ENCODE assay signal across 8 cellular contexts in the genomic region with DNA sequence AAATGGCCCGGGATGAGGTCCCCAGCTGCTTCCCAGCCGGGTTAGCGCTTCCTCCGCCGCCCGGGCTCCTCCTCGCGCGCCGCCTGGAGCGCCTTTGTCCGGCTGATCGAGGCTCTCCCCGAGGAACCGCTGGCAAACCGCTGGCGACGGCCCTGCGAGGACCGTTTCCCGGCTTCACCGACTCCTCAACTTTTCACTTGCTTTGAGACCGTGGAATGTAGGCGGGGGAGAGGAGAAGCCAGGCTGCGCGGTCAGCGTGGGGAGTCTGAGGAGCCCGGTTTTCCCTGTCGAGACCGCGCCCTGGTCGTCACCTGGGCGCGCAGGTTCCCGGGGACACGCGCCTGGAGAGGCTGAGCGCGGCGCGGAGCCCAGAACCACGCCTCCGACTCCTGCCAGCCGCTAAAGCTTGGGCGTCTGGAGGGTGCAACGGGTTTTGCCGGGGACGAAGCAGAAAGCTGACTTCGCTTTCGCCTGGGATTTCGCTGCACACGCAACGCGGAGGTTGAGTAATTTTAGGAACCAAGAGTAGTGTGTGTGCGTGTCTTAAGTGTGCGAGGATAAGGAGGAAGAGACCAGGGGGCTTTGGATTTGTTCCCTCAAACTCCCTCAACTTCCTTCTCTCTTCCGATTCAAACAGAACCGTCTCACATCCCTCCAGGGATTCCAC. TPM values are rescaled to one million over a fixed set of nuclear protein-coding genes. Genes with fewer than 3 reads are reported as not detected.
A peak's percentile ranks its signal among the peaks of the same experiment; 100 is the strongest.
DNase-seq lines count a peak whose midpoint lies in the region; ATAC-seq and TF ChIP-seq lines count a peak whose summit lies in the region.

No MANE protein-coding gene starts in this region.

- peaks cover 5% of the 10 kb centered on the region for H3K36me3 Mint-ChIP-seq in HFFc6 (ENCODE audit: low read depth)
- no peaks in the 10 kb centered on the region for H3K36me3 Mint-ChIP-seq in activated CD4-positive, alpha-beta memory T cell treated with anti-CD3 and anti-CD28 coated beads for 36 hours
- no peaks in the 10 kb centered on the region for H3K36me3 Mint-ChIP-seq in mesothelial cell of epicardium

- no peaks in the 10 kb centered on the region for H3K4me1 ChIP-seq in endocrine pancreas (ENCODE audit: control insufficient read depth, insufficient read depth, low read length)

- H3K27me3 Mint-ChIP-seq in HFFc6 (ENCODE audit: insufficient read depth) (peaks cover 1% of the 10 kb centered on the region), mesothelial cell of epicardium (ENCODE audit: low read depth) (peaks cover 57% of the 10 kb centered on the region)
- H3K27me3 Mint-ChIP-seq in activated CD4-positive, alpha-beta memory T cell treated with anti-CD3 and anti-CD28 coated beads for 36 hours, result peaks cover 5% of the 10 kb centered on the region
- no peaks in the 10 kb centered on the region for H3K27me3 Mint-ChIP-seq in stimulated activated naive CD8-positive, alpha-beta T cell treated with anti-CD3 and anti-CD28 coated beads, Interleukin-15, amount 100 ng/mL, for 72 hours

- H3K9me3 ChIP-seq in endocrine pancreas (ENCODE audit: control insufficient read depth, low read length), result no peaks in the 10 kb centered on the region

- peak overlapping the region; percentile 78 for H3K27ac Mint-ChIP-seq in HFFc6
- peak overlapping the region; percentile 42 for H3K27ac Mint-ChIP-seq in activated CD4-positive, alpha-beta memory T cell treated with anti-CD3 and anti-CD28 coated beads for 36 hours
- H3K27ac Mint-ChIP-seq in mesothelial cell of epicardium, result peak overlapping the region; percentile 81
- peak overlapping the region; percentile 47 to 88 for H3K27ac Mint-ChIP-seq in stimulated activated naive CD8-positive, alpha-beta T cell treated with anti-CD3 and anti-CD28 coated beads, Interleukin-15, amount 100 ng/mL, for 72 hours

- H3K4me1 Mint-ChIP-seq in HFFc6 (ENCODE audit: low read depth) (peaks cover 57% of the 10 kb centered on the region), mesothelial cell of epicardium (peaks cover 16% of the 10 kb centered on the region)
- H3K4me1 Mint-ChIP-seq in activated CD4-positive, alpha-beta memory T cell treated with anti-CD3 and anti-CD28 coated beads for 36 hours (ENCODE audit: low read depth), result peaks cover 18% of the 10 kb centered on the region
- H3K4me1 Mint-ChIP-seq in stimulated activated naive CD8-positive, alpha-beta T cell treated with anti-CD3 and anti-CD28 coated beads, Interleukin-15, amount 100 ng/mL, for 72 hours, result peaks cover 29% of the 10 kb centered on the region

- H3K27me3 ChIP-seq in endocrine pancreas (ENCODE audit: control insufficient read depth, insufficient read depth, low read length), result no peaks in the 10 kb centered on the region

- no peaks in the 10 kb centered on the region for H3K36me3 ChIP-seq in endocrine pancreas (ENCODE audit: control insufficient read depth, insufficient read depth, low read length)

- intact Hi-C loops in activated CD4-positive, alpha-beta memory T cell treated with anti-CD3 and anti-CD28 coated beads for 36 hours (cut with micrococcal nuclease), result loop anchor here (2.0 to 10.0 kb wide), 3 partner anchors 124 to 586 kb away; a partner anchor contains a TSS

- H3K4me3 ChIP-seq in endocrine pancreas (ENCODE audit: control insufficient read depth, insufficient read depth, low read length), result peak overlapping the region; percentile 78

- CTCF ChIA-PET in activated CD4-positive, alpha-beta memory T cell treated with anti-CD3 and anti-CD28 coated beads for 36 hours (lab: Charles Lee), result interaction anchor here (1.2 kb wide), 1 partner anchor 122 kb away, joined by 3 read pairs; no protein-coding TSS in a partner anchor

- POLR2A ChIA-PET in activated CD4-positive, alpha-beta memory T cell treated with anti-CD3 and anti-CD28 coated beads for 36 hours (lab: Charles Lee), result interaction anchor here (0.8 to 1.1 kb wide), 3 partner anchors 14 to 124 kb away, joined by 3 to 5 read pairs (median 4); no protein-coding TSS in a partner anchor

- peak; percentile 44 for ATAC-seq in stimulated activated naive CD8-positive, alpha-beta T cell treated with anti-CD3 and anti-CD28 coated beads, Interleukin-15, amount 100 ng/mL, for 72 hours

- peaks cover 4% of the 10 kb centered on the region for H3K9me3 Mint-ChIP-seq in HFFc6
- no peaks in the 10 kb centered on the region for H3K9me3 Mint-ChIP-seq in activated CD4-positive, alpha-beta memory T cell treated with anti-CD3 and anti-CD28 coated beads for 36 hours
- peaks cover 6% of the 10 kb centered on the region for H3K9me3 Mint-ChIP-seq in mesothelial cell of epicardium
- H3K9me3 Mint-ChIP-seq in stimulated activated naive CD8-positive, alpha-beta T cell treated with anti-CD3 and anti-CD28 coated beads, Interleukin-15, amount 100 ng/mL, for 72 hours, result peaks cover 2 to 3% of the 10 kb centered on the region in 2 donors

- H3K4me3 Mint-ChIP-seq in HFFc6, result peak overlapping the region; percentile 93
- peak overlapping the region; percentile 77 for H3K4me3 Mint-ChIP-seq in activated CD4-positive, alpha-beta memory T cell treated with anti-CD3 and anti-CD28 coated beads for 36 hours
- peak overlapping the region; percentile 80 for H3K4me3 Mint-ChIP-seq in mesothelial cell of epicardium
- H3K4me3 Mint-ChIP-seq in stimulated activated naive CD8-positive, alpha-beta T cell treated with anti-CD3 and anti-CD28 coated beads, Interleukin-15, amount 100 ng/mL, for 72 hours, result peak overlapping the region; percentile 79 to 90

- TF ChIP-seq CTCF in HFFc6 (IDR thresholded peaks at IDR 0.05) (no peak), mesothelial cell of epicardium (IDR thresholded peaks at IDR 0.05; ENCODE audit: unreplicated experiment) (no peak)

- DNase-seq in NCI-H524 (lab: John Stamatoyannopoulos, UW), result peak; percentile 47 to 51
- no peak for DNase-seq in NCI-H524 treated with DMSO at 0.1 percent for 48 hours (lab: John Stamatoyannopoulos, UW)
- DNase-seq in HFFc6, result peak; percentile 31
- DNase-seq in NCI-H1105 treated with DMSO at 0.1 percent for 48 hours (lab: John Stamatoyannopoulos, UW), result peak; percentile 46
- peak; percentile 65 for DNase-seq in activated CD4-positive, alpha-beta memory T cell treated with anti-CD3 and anti-CD28 coated beads for 36 hours
- peak; percentile 35 to 63 for DNase-seq in mesothelial cell of epicardium (ENCODE audit: low spot score in 2 of 2, unreplicated experiment in 2 of 2)
- peak; percentile 45 to 54 for DNase-seq in stimulated activated naive CD8-positive, alpha-beta T cell treated with anti-CD3 and anti-CD28 coated beads, Interleukin-15, amount 100 ng/mL, for 72 hours

- peak overlapping the region; percentile 47 for H3K9ac ChIP-seq in endocrine pancreas (ENCODE audit: control insufficient read depth, insufficient read depth, low read length)

RNA-seq across cellular contexts. Expression of a gene that starts 7.3 kb away (rescaled TPM):
- 1 to 10 TPM; 6.9 to 8.7 (median 7.8) TPM for total RNA-seq in HFFc6 (2021; fragmentation: NEBNext Ultra II Directional; extraction: Animal tissue kit (Norgen Biotek cat#: 25700))
- total RNA-seq in activated CD4-positive, alpha-beta memory T cell treated with anti-CD3 and anti-CD28 coated beads for 36 hours, result 10 to 100 TPM in 1 of 2 experiments, 1 to 10 TPM in 1; 8.9 to 11.6 TPM
- total RNA-seq in mesothelial cell of epicardium, result 9.2 to 10.0 TPM (median 9.7 TPM) in 3 replicates
